ENCODE assay signal across 9 cellular contexts in the genomic region with DNA sequence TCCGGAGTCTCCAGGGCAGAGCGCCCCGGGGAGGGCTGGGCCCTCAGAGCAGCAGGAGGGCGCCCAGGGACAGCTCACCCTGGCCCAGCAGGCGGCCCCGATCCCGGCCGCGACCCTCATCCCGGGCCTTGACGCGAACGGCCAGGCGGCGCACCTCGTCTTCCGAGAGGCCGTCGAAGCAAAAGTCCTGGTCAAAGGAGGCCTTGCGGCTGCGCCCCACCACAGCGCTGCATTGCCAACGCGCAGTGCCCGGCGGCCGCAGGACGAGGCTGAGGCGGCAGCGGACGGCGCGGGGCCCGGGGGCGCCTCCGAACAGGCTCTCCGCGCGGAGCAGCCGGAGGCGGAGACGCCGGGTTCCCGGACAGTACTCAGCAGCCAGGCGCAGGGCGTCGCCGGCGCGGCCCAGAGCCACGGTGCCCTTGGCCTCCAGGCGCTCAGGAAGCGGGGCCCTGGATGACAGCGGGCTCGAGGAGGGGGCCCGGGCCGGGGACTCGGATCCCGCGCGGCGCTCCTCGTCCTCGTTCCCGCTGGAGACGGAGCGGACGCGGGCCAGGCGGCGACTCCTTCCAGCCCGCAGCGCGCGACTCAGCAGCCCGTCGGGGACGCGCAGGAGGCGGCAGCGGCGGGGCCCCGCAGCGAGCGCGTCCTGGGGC. TPM values are rescaled to one million over a fixed set of nuclear protein-coding genes. Genes with fewer than 3 reads are reported as not detected.
DNase-seq lines count a peak whose midpoint lies in the region; ATAC-seq, FAIRE-seq and TF ChIP-seq lines count a peak whose summit lies in the region.
"Had no signal": no experiment of that assay in that cellular context is flagged by ENCODE, and none has a peak within 500 bp of the region (broad histone marks: within the 10 kb centered on the region; RNA-seq: fewer than 3 reads in every experiment).

No MANE protein-coding gene starts in this region.

- DNase-seq in D341Med (ENCODE audit: low spot score): peak; percentile 69
- DNase-seq in Panc1 (ENCODE audit: low read depth, low spot score): no peak
- DNase-seq in glutamatergic neuron: peak; percentile 41
- DNase-seq in pancreas: peak in 5 of 6 donors; percentile 27 to 82 (median 66)
- no peak for DNase-seq in H4 (ENCODE audit: low spot score)

- H3K27me3 ChIP-seq in Panc1 (ENCODE audit: control insufficient read depth, insufficient read depth, low read length) (peaks cover 50% of the 10 kb centered on the region), pancreas (no peaks in the 10 kb centered on the region)

- POLR2A ChIA-PET in Panc1 (lab: Charles Lee): no interaction called here

- H3K9me3 Mint-ChIP-seq in glutamatergic neuron (ENCODE audit: unreplicated experiment): peaks cover 2% of the 10 kb centered on the region

- in situ Hi-C loops in Panc1 (cut with HindIII; ENCODE audit: low pct_unique_long_range_greater_than_20kb, low sequenced_read_pairs): no loop called here

- TF ChIP-seq CTCF in Panc1 (IDR thresholded peaks at IDR 0.05) (no peak), glutamatergic neuron (IDR thresholded peaks at IDR 0.05; ENCODE audit: partially characterized antibody, unreplicated experiment) (no peak), pancreas (IDR thresholded peaks at IDR 0.05) (no peak)

- H3K4me1 ChIP-seq in Panc1 (ENCODE audit: control insufficient read depth, insufficient read depth, low read length) (0 out of 2 replicates have a peak, but pooled peaks cover 4% of the 10 kb centered on the region), pancreas (peaks cover 0 to 23% (median 0%) of the 10 kb centered on the region in 3 donors)

- peak; percentile 61 for ATAC-seq in Panc1
- ATAC-seq in pancreas: peak; percentile 7 to 20 (median 16)
- no peak for ATAC-seq in HG03521 (IDR thresholded peaks at IDR 0.05; ENCODE audit: unreplicated experiment)
- no peak for ATAC-seq in HG03378 (IDR thresholded peaks at IDR 0.05; ENCODE audit: unreplicated experiment)
- ATAC-seq in HG03175 (IDR thresholded peaks at IDR 0.05; ENCODE audit: unreplicated experiment): no peak

- CTCF ChIA-PET in Panc1 (lab: Charles Lee): no interaction called here

- BruUV-seq in Panc1 (replicated peaks; lab: Mats Ljungman, UMichigan): no TSS peak

- 2 to 3% methylated on average over 47 to 86 of the region's 86 CpGs for WGBS in pancreas, 2 donors

- intact Hi-C loops in Panc1 (cut with micrococcal nuclease; ENCODE audit: unreplicated experiment) (no loop called here), pancreas (cut with DNase I) (no loop called here)

- no peak for FAIRE-seq in pancreas (lab: Jason Lieb, UNC)

- peaks cover 3% of the 10 kb centered on the region for H3K4me1 Mint-ChIP-seq in glutamatergic neuron (ENCODE audit: low read depth, unreplicated experiment)

- peaks cover 10% of the 10 kb centered on the region for H3K27me3 Mint-ChIP-seq in glutamatergic neuron (ENCODE audit: unreplicated experiment)

- no peaks in the 10 kb centered on the region for H3K36me3 Mint-ChIP-seq in glutamatergic neuron (ENCODE audit: unreplicated experiment)
- H3K36me3 Mint-ChIP-seq: mesothelial cell of epicardium had no signal

- H3K27ac ChIP-seq in Panc1 (ENCODE audit: low read length) (no peak overlapping the region), pancreas (peak overlapping the region; percentile 78 to 96 (median 90))

- H3K4me3 Mint-ChIP-seq in glutamatergic neuron (ENCODE audit: unreplicated experiment): peak overlapping the region; percentile 66

- no peaks in the 10 kb centered on the region for H3K36me3 ChIP-seq in Panc1 (ENCODE audit: control insufficient read depth, insufficient read depth, low read length)
- H3K36me3 ChIP-seq in pancreas: peaks cover 0 to 9% (median 0%) of the 10 kb centered on the region in 3 donors

- H3K4me3 ChIP-seq in Panc1 (ENCODE audit: low read depth in 2 of 2, low read length in 2 of 2) (peak overlapping the region; percentile 12 to 26; a peak in 3 of 4 replicates), pancreas (peak overlapping the region; percentile 38 to 71 (median 60))

- no peaks in the 10 kb centered on the region for H3K9me3 ChIP-seq in Panc1 (ENCODE audit: control insufficient read depth, insufficient read depth, low read depth, low read length)
- H3K9me3 ChIP-seq in pancreas: no peaks in the 10 kb centered on the region

- H3K27ac Mint-ChIP-seq in glutamatergic neuron (ENCODE audit: unreplicated experiment): no peak overlapping the region
- H3K27ac Mint-ChIP-seq: mesothelial cell of epicardium had no signal

RNA-seq across cellular contexts. Expression of gene C2CD4B, which starts 1.1 kb away (rescaled TPM):
- total RNA-seq in Panc1 (2021; ENCODE audit: unreplicated experiment): 0.26 TPM
- not detected for polyA plus RNA-seq in Panc1 (2012; ENCODE audit: insufficient read length)
- not detected for total RNA-seq in glutamatergic neuron (ENCODE audit: unreplicated experiment)
- 100 to 1,000 TPM in 1 of 6 donors, 10 to 100 TPM in 5; 26.4 to 167 (median 44.8) TPM for total RNA-seq in pancreas
- polyA plus RNA-seq in pancreas: 10 to 100 TPM; 25.1 to 36.2 TPM
- not detected in 2 replicates for total RNA-seq in H4 (2014; rRNA removed; shearing (Covaris generic))
- total RNA-seq: mesothelial cell of epicardium had no signal

Comparison
In these comparisons a context has a peak if more than half of its experiments do, and no peak if none do; other contexts are left out.
1. DNase-seq: peak in D341Med (single experiment), glutamatergic neuron (single experiment) and pancreas (5 of 6); none in Panc1 (single experiment) and H4 (single experiment).
2. ATAC-seq: peak in Panc1 (single experiment) and pancreas (4 of 4); none in HG03521 (single experiment), HG03378 (single experiment) and HG03175 (single experiment).
3. RNA of gene C2CD4B, which starts 1.1 kb away (total RNA-seq): 26.4 to 167 TPM in pancreas; 0.26 TPM in Panc1 (single experiment), not detected in glutamatergic neuron (single experiment) and not detected in H4; every median in the first group is over 10 times any median in the second.